Comparison of ENCODE assay signal across 27 cellular contexts in genomic region chr6:90790058-90790457, GRCh38.
DNase-seq lines count a peak whose midpoint lies in the region; ATAC-seq, FAIRE-seq and TF ChIP-seq lines count a peak whose summit lies in the region.
"Had no signal": no experiment of that assay in that cellular context is flagged by ENCODE, and none has a peak within 500 bp of the region (broad histone marks: within the 10 kb centered on the region; RNA-seq: fewer than 3 reads in every experiment).

No MANE protein-coding gene starts in this region.

- DNase-seq in mammary epithelial cell (peak; percentile 25), MCF 10A (ENCODE audit: unreplicated experiment) (no peak), bronchial epithelial cell (ENCODE audit: low read depth) (peak; percentile 26), left kidney (ENCODE audit: low read depth, low spot score) (peak; percentile 85), activated gamma-delta T cell (lab: John Stamatoyannopoulos, UW) (no peak)
- no peak for DNase-seq in activated CD4-positive, alpha-beta T cell treated with anti-CD3 and anti-CD28 coated beads, Interleukin-2, amount 50 U/mL, for 4 hours
- no peak for DNase-seq in stimulated activated naive CD8-positive, alpha-beta T cell treated with anti-CD3 and anti-CD28 coated beads, Interleukin-15, Interleukin-2, amounts not matched to agents 100 U/mL and 50 U/mL, for 24 hours
- DNase-seq: activated CD4-positive, alpha-beta memory T cell treated with anti-CD3 and anti-CD28 coated beads, Interleukin-2, amount 10 ng/mL, durations not matched to agents 7 days and 5 days; activated CD4-positive, CD25-positive, alpha-beta regulatory T cell; activated naive CD4-positive, alpha-beta T cell treated with anti-CD3 and anti-CD28 coated beads, Interleukin-2, amount 10 ng/mL, durations not matched to agents 7 days and 5 days; activated T-cell treated with anti-CD3 and anti-CD28 coated beads, Interleukin-2, amount 50 U/mL, for 1 hour; Calu3; effector CD8-positive, alpha-beta T cell; MM.1S; naive B cell; NCI-H1436; NCI-H2171; NCI-H526; T1000 had no signal

- CTCF ChIA-PET in mammary epithelial cell (lab: Charles Lee; ENCODE audit: low non-redundant PET), result no interaction called here
- CTCF ChIA-PET in MCF 10A (lab: Yijun Ruan, JAX), result no interaction called here

- no peaks in the 10 kb centered on the region for H3K27me3 ChIP-seq in mammary epithelial cell (ENCODE audit: insufficient read depth, low read length)
- no peaks in the 10 kb centered on the region for H3K27me3 ChIP-seq in bronchial epithelial cell (ENCODE audit: control insufficient read depth, insufficient read depth, low read length)
- H3K27me3 ChIP-seq: ascending aorta, BLaER1 had no signal

- TF ChIP-seq CTCF in mammary epithelial cell (conservative IDR thresholded peaks at IDR 0.05 in 1 of 2, IDR thresholded peaks at IDR 0.05 in 1 of 2; ENCODE audit: extremely low read depth in 1 of 2, insufficient read depth in 1 of 2, low read depth in 1 of 2, low read length in 2 of 2) (no peak), MCF 10A (IDR thresholded peaks at IDR 0.05; ENCODE audit: unreplicated experiment) (no peak), bronchial epithelial cell (IDR thresholded peaks at IDR 0.05; ENCODE audit: insufficient read depth, low read length, severe bottlenecking) (no peak)

- H3K36me3 Mint-ChIP-seq in MCF 10A (ENCODE audit: insufficient read depth, unreplicated experiment), result no peaks in the 10 kb centered on the region
- H3K36me3 Mint-ChIP-seq: activated naive CD4-positive, alpha-beta T cell treated with anti-CD3 and anti-CD28 coated beads, Interleukin-2, amount 10 ng/mL, durations not matched to agents 7 days and 5 days; IgD-negative memory B cell; naive B cell; type B pancreatic cell had no signal

- intact Hi-C loops in mammary epithelial cell (cut with micrococcal nuclease), result no loop called here
- intact Hi-C loops in MCF 10A (cut with micrococcal nuclease), result loop anchor here (5.0 kb wide), 1 partner anchor 153 kb away; no protein-coding TSS in a partner anchor

- no peak overlapping the region for H3K4me2 ChIP-seq in mammary epithelial cell (ENCODE audit: insufficient read depth, low read depth, low read length)
- H3K4me2 ChIP-seq: BLaER1 had no signal

- no peaks in the 10 kb centered on the region for H3K9me3 ChIP-seq in mammary epithelial cell (replicated peaks; ENCODE audit: insufficient read depth, low read length)
- H3K9me3 ChIP-seq: ascending aorta, BLaER1 had no signal

- POLR2A ChIA-PET in MCF 10A (lab: Yijun Ruan, JAX), result no interaction called here

- in situ Hi-C loops in mammary epithelial cell (cut with MboI; ENCODE audit: low sequenced_read_pairs in 2 of 2), result no loop called here

- H3K79me2 ChIP-seq in mammary epithelial cell (ENCODE audit: insufficient read depth, low read length), result no peaks in the 10 kb centered on the region

- H3K27ac Mint-ChIP-seq in MCF 10A (ENCODE audit: low read depth, unreplicated experiment), result no peak overlapping the region
- H3K27ac Mint-ChIP-seq: activated CD4-positive, alpha-beta memory T cell treated with anti-CD3 and anti-CD28 coated beads, Interleukin-2, amount 10 ng/mL, durations not matched to agents 7 days and 5 days; activated naive CD4-positive, alpha-beta T cell treated with anti-CD3 and anti-CD28 coated beads, Interleukin-2, amount 10 ng/mL, durations not matched to agents 7 days and 5 days; IgD-negative memory B cell; naive B cell; stimulated activated naive CD8-positive, alpha-beta T cell treated with anti-CD3 and anti-CD28 coated beads, Interleukin-15, Interleukin-2, amounts not matched to agents 100 ng/mL and 50 ng/mL, for 24 hours; type B pancreatic cell had no signal

- H3K27me3 Mint-ChIP-seq in MCF 10A (ENCODE audit: insufficient read depth, unreplicated experiment), result peaks cover 6% of the 10 kb centered on the region
- H3K27me3 Mint-ChIP-seq: activated naive CD4-positive, alpha-beta T cell treated with anti-CD3 and anti-CD28 coated beads, Interleukin-2, amount 10 ng/mL, durations not matched to agents 7 days and 5 days; type B pancreatic cell had no signal

- H3K4me1 ChIP-seq in mammary epithelial cell (ENCODE audit: insufficient read depth, low read length), result peaks cover 14% of the 10 kb centered on the region
- H3K4me1 ChIP-seq: ascending aorta, BLaER1 had no signal

- H3K36me3 ChIP-seq in mammary epithelial cell (ENCODE audit: insufficient read depth, low read length) (no peaks in the 10 kb centered on the region), bronchial epithelial cell (ENCODE audit: control insufficient read depth, insufficient read depth, low read length) (no peaks in the 10 kb centered on the region)
- H3K36me3 ChIP-seq: ascending aorta, BLaER1 had no signal

- BruUV-seq in mammary epithelial cell (replicated peaks; lab: Mats Ljungman, UMichigan) (no TSS peak), MCF 10A (replicated peaks; lab: Mats Ljungman, UMichigan) (no TSS peak)

- 39% methylated on average over 7 of the region's 7 CpGs for WGBS in mammary epithelial cell (ENCODE audit: low coverage, missing lambda C conversion rate)

- dilution Hi-C loops in mammary epithelial cell (cut with HindIII; ENCODE audit: low sequenced_read_pairs), result no loop called here

- FAIRE-seq in bronchial epithelial cell (lab: Jason Lieb, UNC), result no peak

- H4K20me1 ChIP-seq in mammary epithelial cell (ENCODE audit: insufficient read depth, low read length), result no peaks in the 10 kb centered on the region
- H4K20me1 ChIP-seq: BLaER1 had no signal

- H3K27ac ChIP-seq in mammary epithelial cell (ENCODE audit: insufficient read depth, low read depth, low read length), result no peak overlapping the region
- H3K27ac ChIP-seq: 22Rv1, ascending aorta, BLaER1 had no signal

- H3K4me1 Mint-ChIP-seq in MCF 10A (ENCODE audit: insufficient read depth, unreplicated experiment), result no peaks in the 10 kb centered on the region
- H3K4me1 Mint-ChIP-seq: activated CD4-positive, alpha-beta memory T cell treated with anti-CD3 and anti-CD28 coated beads, Interleukin-2, amount 10 ng/mL, durations not matched to agents 7 days and 5 days; activated naive CD4-positive, alpha-beta T cell treated with anti-CD3 and anti-CD28 coated beads, Interleukin-2, amount 10 ng/mL, durations not matched to agents 7 days and 5 days; IgD-negative memory B cell; naive B cell had no signal

- peak overlapping the region; percentile 85 for H2AFZ ChIP-seq in mammary epithelial cell (ENCODE audit: low read depth, low read length)

- H3K4me3 ChIP-seq in mammary epithelial cell (replicated peaks in 1 of 3; ENCODE audit: insufficient read depth in 1 of 3, low read depth in 2 of 3, low read length in 3 of 3) (no peak overlapping the region), bronchial epithelial cell (ENCODE audit: low read depth, low read length) (no peak overlapping the region)
- H3K4me3 ChIP-seq: ascending aorta, BLaER1, lung had no signal

- H3K4me3 Mint-ChIP-seq in MCF 10A (ENCODE audit: unreplicated experiment), result no peak overlapping the region
- H3K4me3 Mint-ChIP-seq: activated CD4-positive, alpha-beta memory T cell treated with anti-CD3 and anti-CD28 coated beads, Interleukin-2, amount 10 ng/mL, durations not matched to agents 7 days and 5 days; activated naive CD4-positive, alpha-beta T cell treated with anti-CD3 and anti-CD28 coated beads, Interleukin-2, amount 10 ng/mL, durations not matched to agents 7 days and 5 days; IgD-negative memory B cell; naive B cell; stimulated activated naive CD8-positive, alpha-beta T cell treated with anti-CD3 and anti-CD28 coated beads, Interleukin-15, Interleukin-2, amounts not matched to agents 100 ng/mL and 50 ng/mL, for 24 hours; type B pancreatic cell had no signal

- no peak overlapping the region for H3K9ac ChIP-seq in mammary epithelial cell (ENCODE audit: insufficient read depth, low read length)
- H3K9ac ChIP-seq: BLaER1 had no signal

- no peak for ATAC-seq in stimulated activated naive CD8-positive, alpha-beta T cell treated with anti-CD3 and anti-CD28 coated beads, Interleukin-15, Interleukin-2, amounts not matched to agents 100 U/mL and 50 U/mL, for 24 hours
- ATAC-seq in GM18861 (IDR thresholded peaks at IDR 0.05; ENCODE audit: unreplicated experiment), result no peak

- H3K9me3 Mint-ChIP-seq in MCF 10A (ENCODE audit: unreplicated experiment), result no peaks in the 10 kb centered on the region
- H3K9me3 Mint-ChIP-seq: activated CD4-positive, alpha-beta memory T cell treated with anti-CD3 and anti-CD28 coated beads, Interleukin-2, amount 10 ng/mL, durations not matched to agents 7 days and 5 days; activated naive CD4-positive, alpha-beta T cell treated with anti-CD3 and anti-CD28 coated beads, Interleukin-2, amount 10 ng/mL, durations not matched to agents 7 days and 5 days; IgD-negative memory B cell; naive B cell; stimulated activated naive CD8-positive, alpha-beta T cell treated with anti-CD3 and anti-CD28 coated beads, Interleukin-15, Interleukin-2, amounts not matched to agents 100 ng/mL and 50 ng/mL, for 24 hours; type B pancreatic cell had no signal

Comparison
In these comparisons a context has a peak if more than half of its experiments do, and no peak if none do; other contexts are left out.
1. DNase-seq: peak in mammary epithelial cell (single experiment), bronchial epithelial cell (single experiment) and left kidney (single experiment); none in MCF 10A (single experiment), activated CD4-positive, alpha-beta T cell treated with anti-CD3 and anti-CD28 coated beads, Interleukin-2, amount 50 U/mL, for 4 hours (0 of 2), stimulated activated naive CD8-positive, alpha-beta T cell treated with anti-CD3 and anti-CD28 coated beads, Interleukin-15, Interleukin-2, amounts not matched to agents 100 U/mL and 50 U/mL, for 24 hours (single experiment) and activated gamma-delta T cell (single experiment).